ENCODE assay signal across 8 cellular contexts in genomic region chr1:35707253-35708178, GRCh38.
DNase-seq lines count a peak whose midpoint lies in the region; ATAC-seq lines count a peak whose summit lies in the region.

No MANE protein-coding gene starts in this region.

- peak overlapping the region; percentile 54 for H3K4me3 ChIP-seq in skeletal muscle cell (ENCODE audit: low read depth, low read length)

- ATAC-seq in activated naive CD8-positive, alpha-beta T cell treated with anti-CD3 and anti-CD28 coated beads, Interleukin-2, amount 50 U/mL, for 24 hours = peak; percentile 37

- no peaks in the 10 kb centered on the region for H3K9me3 Mint-ChIP-seq in activated naive CD8-positive, alpha-beta T cell treated with anti-CD3 and anti-CD28 coated beads, Interleukin-2, amount 50 U/mL, for 24 hours

- no peak overlapping the region for H3K27ac Mint-ChIP-seq in activated naive CD8-positive, alpha-beta T cell treated with anti-CD3 and anti-CD28 coated beads, Interleukin-2, amount 50 U/mL, for 24 hours

- H3K36me3 Mint-ChIP-seq in activated naive CD8-positive, alpha-beta T cell treated with anti-CD3 and anti-CD28 coated beads, Interleukin-2, amount 50 U/mL, for 24 hours (ENCODE audit: low read depth) = peaks cover 3% of the 10 kb centered on the region

- DNase-seq in NCI-H1436 (lab: John Stamatoyannopoulos, UW) = peak; percentile 83
- no peak for DNase-seq in NCI-H1436 treated with DMSO at 0.1 percent for 48 hours (lab: John Stamatoyannopoulos, UW)
- peak; percentile 21 for DNase-seq in OCI-M1 (lab: John Stamatoyannopoulos, UW)
- DNase-seq in activated naive CD8-positive, alpha-beta T cell treated with anti-CD3 and anti-CD28 coated beads, Interleukin-2, amount 50 U/mL, for 24 hours = peak; percentile 23
- DNase-seq in hypothalamus (lab: John Stamatoyannopoulos, UW) = peak in 34 of 51 donors; percentile 2 to 68 (median 19)
- no peak for DNase-seq in skeletal muscle cell (ENCODE audit: low read depth)
- no peak for DNase-seq in GM19238 (ENCODE audit: insufficient read length, low spot score)
- DNase-seq in UCSD-AML1 (lab: John Stamatoyannopoulos, UW; ENCODE audit: unreplicated experiment) = no peak

- H3K27me3 Mint-ChIP-seq in activated naive CD8-positive, alpha-beta T cell treated with anti-CD3 and anti-CD28 coated beads, Interleukin-2, amount 50 U/mL, for 24 hours = peaks cover 52% of the 10 kb centered on the region

- H3K4me1 Mint-ChIP-seq in activated naive CD8-positive, alpha-beta T cell treated with anti-CD3 and anti-CD28 coated beads, Interleukin-2, amount 50 U/mL, for 24 hours = peaks cover 19% of the 10 kb centered on the region

- peak overlapping the region; percentile 72 for H3K4me3 Mint-ChIP-seq in activated naive CD8-positive, alpha-beta T cell treated with anti-CD3 and anti-CD28 coated beads, Interleukin-2, amount 50 U/mL, for 24 hours

Comparison
In these comparisons a context has a peak if more than half of its experiments do, and no peak if none do; other contexts are left out.
1. DNase-seq: peak in NCI-H1436 (single experiment), OCI-M1 (single experiment), activated naive CD8-positive, alpha-beta T cell treated with anti-CD3 and anti-CD28 coated beads, Interleukin-2, amount 50 U/mL, for 24 hours (single experiment) and hypothalamus (34 of 51); none in NCI-H1436 treated with DMSO at 0.1 percent for 48 hours (single experiment), skeletal muscle cell (single experiment), GM19238 (single experiment) and UCSD-AML1 (single experiment).